ENCODE assay signal across 9 cellular contexts in the genomic region with DNA sequence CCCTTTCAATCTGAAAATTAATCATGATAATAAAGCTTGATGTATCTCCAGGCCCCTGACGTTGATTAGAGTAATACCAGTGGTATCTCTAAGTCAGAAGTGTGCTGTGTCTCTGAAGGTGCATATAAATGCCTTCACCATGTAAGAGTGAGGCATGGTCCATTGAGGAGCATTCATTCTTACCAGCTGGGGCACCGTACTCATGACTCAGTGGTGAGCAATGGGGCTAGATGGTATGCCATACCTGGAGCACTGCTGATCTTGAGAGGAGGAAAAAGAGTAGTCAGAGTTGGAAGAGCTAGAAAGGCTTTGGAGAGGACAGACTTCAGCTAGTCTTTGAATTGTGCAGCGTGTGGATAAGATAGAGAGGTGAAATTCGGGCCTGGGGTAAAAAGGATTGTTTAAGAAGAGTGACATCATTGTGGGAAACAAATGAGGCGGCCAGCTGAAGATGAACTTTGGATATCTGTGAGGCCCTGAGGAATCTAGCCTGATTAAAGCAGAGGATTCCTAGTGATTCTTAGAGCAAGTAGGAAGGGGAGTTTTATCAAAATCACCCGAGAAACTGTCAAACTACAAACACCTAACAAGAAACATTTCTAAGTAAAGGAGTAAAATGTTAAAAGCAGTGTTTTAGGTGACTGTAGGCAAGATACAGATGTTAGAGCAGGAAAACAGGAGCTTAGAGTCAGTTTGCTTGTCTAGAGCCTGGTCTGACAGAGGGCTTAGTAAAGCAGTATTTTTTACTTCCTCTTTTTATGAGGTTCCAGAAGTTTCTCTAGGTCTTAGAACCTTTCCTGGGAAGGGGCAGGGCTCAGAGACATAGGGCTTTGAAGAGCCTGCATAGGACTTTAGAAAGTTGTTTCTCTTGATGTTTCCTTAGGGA. TPM values are rescaled to one million over a fixed set of nuclear protein-coding genes. Genes with fewer than 3 reads are reported as not detected.
DNase-seq lines count a peak whose midpoint lies in the region; ATAC-seq and TF ChIP-seq lines count a peak whose summit lies in the region.
"Had no signal": no experiment of that assay in that cellular context is flagged by ENCODE, and none has a peak within 500 bp of the region (broad histone marks: within the 10 kb centered on the region; RNA-seq: fewer than 3 reads in every experiment).

No MANE protein-coding gene starts in this region.

- H3K56ac ChIP-seq in H9 (ENCODE audit: insufficient read length, low read depth, low read length), result no peak overlapping the region

- H3K9ac ChIP-seq in H9 (ENCODE audit: extremely low read depth, insufficient read length, low read length) (no peak overlapping the region), neuronal stem cell (ENCODE audit: low read depth, low read length, poor library complexity) (no peak overlapping the region)

- H3K9me3 Mint-ChIP-seq in CD14-positive monocyte, result peaks cover 0 to 2% (median 0%) of the 10 kb centered on the region in 7 donors
- H3K9me3 Mint-ChIP-seq in H9, result no peaks in the 10 kb centered on the region
- no peaks in the 10 kb centered on the region for H3K9me3 Mint-ChIP-seq in natural killer cell

- no peak overlapping the region for H2BK20ac ChIP-seq in H9 (ENCODE audit: low read depth, low read length, poor library complexity, severe bottlenecking)

- H3K4me1 Mint-ChIP-seq in CD14-positive monocyte (peaks cover 72% of the 10 kb centered on the region), H9 (peaks cover 38 to 39% of the 10 kb centered on the region in 2 experiments), T-helper 17 cell (peaks cover 55% of the 10 kb centered on the region), natural killer cell (peaks cover 60 to 82% of the 10 kb centered on the region in 2 donors)

- WGBS in H9 (ENCODE audit: extremely low coverage, insufficient read length, low lambda C conversion rate), result no CpG with 5 or more reads among the region's 6 CpGs
- no CpG with 5 or more reads among the region's 6 CpGs for WGBS in neuronal stem cell (ENCODE audit: extremely low coverage in 2 of 2, insufficient read length in 2 of 2, insufficient replicate concordance in 1 of 2), 2 donors

- H2AK5ac ChIP-seq in H9 (ENCODE audit: insufficient read length, low read length) (no peak overlapping the region), neuronal stem cell (ENCODE audit: low read depth, low read length) (no peak overlapping the region)

- H2BK120ac ChIP-seq in H9 (ENCODE audit: low read depth, low read length, poor library complexity, severe bottlenecking) (no peak overlapping the region), neuronal stem cell (ENCODE audit: low read depth, low read length) (no peak overlapping the region)

- ATAC-seq in T-helper 17 cell, result no peak
- ATAC-seq in left lobe of liver, result peak; percentile 76
- ATAC-seq in GM19035 (IDR thresholded peaks at IDR 0.05; ENCODE audit: unreplicated experiment), result no peak
- ATAC-seq in natural killer cell, result no peak

- H3K27ac ChIP-seq in H9 (ENCODE audit: insufficient read length, low read depth, low read length), result no peak overlapping the region
- H3K27ac ChIP-seq in neuronal stem cell (replicated peaks; ENCODE audit: low read length), result no peak overlapping the region

- no peak overlapping the region for H3K18ac ChIP-seq in H9 (ENCODE audit: insufficient read length, low read depth, low read length)
- no peak overlapping the region for H3K18ac ChIP-seq in neuronal stem cell (ENCODE audit: low read length)

- peak overlapping the region; percentile 3 to 90 (median 74) for H3K27ac Mint-ChIP-seq in CD14-positive monocyte
- peak overlapping the region; percentile 3 to 50 (median 16); a peak in 4 of 7 replicates for H3K27ac Mint-ChIP-seq in H9
- peak overlapping the region; percentile 70 for H3K27ac Mint-ChIP-seq in T-helper 17 cell
- peak overlapping the region in 1 of 2 donors; percentile 39 for H3K27ac Mint-ChIP-seq in natural killer cell

- H3K36me3 ChIP-seq in neuronal stem cell (replicated peaks in 1 of 2; ENCODE audit: control insufficient read depth in 2 of 2, insufficient read depth in 2 of 2, low read length in 2 of 2), result no peaks in the 10 kb centered on the region

- H3K27me3 ChIP-seq in H9 (ENCODE audit: insufficient read depth, low read length) (no peaks in the 10 kb centered on the region), neuronal stem cell (ENCODE audit: control insufficient read depth in 3 of 3, insufficient read depth in 3 of 3, low read depth in 1 of 3, low read length in 3 of 3) (no peaks in the 10 kb centered on the region)

- intact Hi-C loops in CD14-positive monocyte (cut with micrococcal nuclease), result no loop called here
- intact Hi-C loops in natural killer cell (cut with micrococcal nuclease), result no loop called here

- H3K23ac ChIP-seq in H9 (ENCODE audit: insufficient read length, low read depth, low read length) (no peak overlapping the region), neuronal stem cell (ENCODE audit: low read depth, low read length, poor library complexity) (no peak overlapping the region)

- H3K14ac ChIP-seq in H9 (ENCODE audit: insufficient read depth, low read length), result no peak overlapping the region
- no peak overlapping the region for H3K14ac ChIP-seq in neuronal stem cell (ENCODE audit: low read length)

- H4K5ac ChIP-seq in H9 (ENCODE audit: insufficient read length, low read depth, low read length), result no peak overlapping the region

- H3K27me3 Mint-ChIP-seq in CD14-positive monocyte (ENCODE audit: low read depth in 3 of 3), result no peaks in the 10 kb centered on the region
- no peaks in the 10 kb centered on the region for H3K27me3 Mint-ChIP-seq in H9 (ENCODE audit: low read depth)
- H3K27me3 Mint-ChIP-seq in T-helper 17 cell, result no peaks in the 10 kb centered on the region
- no peaks in the 10 kb centered on the region for H3K27me3 Mint-ChIP-seq in natural killer cell (ENCODE audit: low read depth in 2 of 2)

- H3K36me3 Mint-ChIP-seq in CD14-positive monocyte (no peaks in the 10 kb centered on the region), H9 (ENCODE audit: insufficient read depth in 1 of 3, low read depth in 3 of 3) (no peaks in the 10 kb centered on the region), T-helper 17 cell (ENCODE audit: low read depth) (no peaks in the 10 kb centered on the region), natural killer cell (no peaks in the 10 kb centered on the region)

- no peaks in the 10 kb centered on the region for H3K23me2 ChIP-seq in H9 (ENCODE audit: insufficient read length, low read depth, low read length, poor library complexity, severe bottlenecking)

- H2BK15ac ChIP-seq in H9 (ENCODE audit: low read depth, low read length) (no peak overlapping the region), neuronal stem cell (ENCODE audit: low read length) (no peak overlapping the region)

- H3K9me3 ChIP-seq in H9 (ENCODE audit: control insufficient read depth, low read depth, low read length) (no peaks in the 10 kb centered on the region), T-helper 17 cell (ENCODE audit: control insufficient read depth, low read length, poor library complexity, severe bottlenecking) (no peaks in the 10 kb centered on the region), neuronal stem cell (replicated peaks in 1 of 2; ENCODE audit: control insufficient read depth in 2 of 2, insufficient read depth in 1 of 2, low read depth in 1 of 2, low read length in 2 of 2) (no peaks in the 10 kb centered on the region)

- TF ChIP-seq CTCF in CD14-positive monocyte (IDR thresholded peaks at IDR 0.05) (no peak), H9 (conservative IDR thresholded peaks at IDR 0.05) (no peak), natural killer cell (IDR thresholded peaks at IDR 0.05) (no peak)

- DNase-seq in CD14-positive monocyte (ENCODE audit: low spot score) (no peak), H9 (no peak), T-helper 17 cell (no peak), left lobe of liver (ENCODE audit: low spot score) (no peak), neuronal stem cell (ENCODE audit: low spot score) (no peak), natural killer cell (no peak), NCI-H524 (lab: John Stamatoyannopoulos, UW) (no peak)
- DNase-seq: stimulated activated naive CD4-positive, alpha-beta T cell had no signal

- H2BK12ac ChIP-seq in H9 (ENCODE audit: insufficient read length, low read depth, low read length) (no peak overlapping the region), neuronal stem cell (ENCODE audit: low read length) (no peak overlapping the region)

- H3K79me2 ChIP-seq in H9 (ENCODE audit: insufficient read depth, low read length), result peaks cover 2% of the 10 kb centered on the region; the same call in 1 of the 2 replicates

- no peak overlapping the region for H4K8ac ChIP-seq in H9 (replicated peaks; ENCODE audit: insufficient read length, low read depth, low read length)
- no peak overlapping the region for H4K8ac ChIP-seq in neuronal stem cell (ENCODE audit: low read depth, low read length)

- H3K4me1 ChIP-seq in H9 (ENCODE audit: insufficient read depth, low read length) (peaks cover 7% of the 10 kb centered on the region; the same call in 1 of the 2 replicates), neuronal stem cell (ENCODE audit: control insufficient read depth in 2 of 2, insufficient read depth in 1 of 2, low read depth in 1 of 2, low read length in 2 of 2) (peaks cover 6 to 11% of the 10 kb centered on the region in 2 donors)

- peak overlapping the region in 1 of 2 donors; percentile 1 for H3K4me3 Mint-ChIP-seq in CD14-positive monocyte
- no peak overlapping the region for H3K4me3 Mint-ChIP-seq in H9
- H3K4me3 Mint-ChIP-seq in T-helper 17 cell, result no peak overlapping the region
- H3K4me3 Mint-ChIP-seq in natural killer cell, result no peak overlapping the region

- H4K91ac ChIP-seq in H9 (ENCODE audit: insufficient read length, low read depth, low read length) (no peak overlapping the region), neuronal stem cell (ENCODE audit: low read depth, low read length, poor library complexity) (no peak overlapping the region)

- H3K4me3 ChIP-seq in neuronal stem cell (ENCODE audit: low read length in 2 of 2), result no peak overlapping the region

- H3K4me2 ChIP-seq in H9 (ENCODE audit: insufficient read depth, insufficient read length, low read length) (no peak overlapping the region), neuronal stem cell (ENCODE audit: insufficient read depth, low read length, poor library complexity, severe bottlenecking) (no peak overlapping the region)

- H2AFZ ChIP-seq in H9 (ENCODE audit: low read length) (no peak overlapping the region), neuronal stem cell (ENCODE audit: low read length) (no peak overlapping the region)

- no peak overlapping the region for H3K4ac ChIP-seq in H9 (ENCODE audit: low read depth, low read length)
- no peak overlapping the region for H3K4ac ChIP-seq in neuronal stem cell (ENCODE audit: low read length)

- no peak overlapping the region for H3T11ph ChIP-seq in H9 (ENCODE audit: low read length)

- no peaks in the 10 kb centered on the region for H4K20me1 ChIP-seq in H9 (ENCODE audit: control insufficient read depth, insufficient read depth, insufficient read length)

- H2BK5ac ChIP-seq in H9 (ENCODE audit: insufficient read length, low read length) (no peak overlapping the region), neuronal stem cell (ENCODE audit: low read length) (no peak overlapping the region)

- peaks cover 3% of the 10 kb centered on the region for H3K79me1 ChIP-seq in H9 (ENCODE audit: insufficient read depth, low read depth, low read length, poor library complexity, severe bottlenecking)
- no peaks in the 10 kb centered on the region for H3K79me1 ChIP-seq in neuronal stem cell (ENCODE audit: low read depth, low read length)

RNA-seq across cellular contexts. Expression of a gene that starts 13.6 kb away (rescaled TPM):
- 10 to 100 TPM; 27.8 to 34.8 TPM for polyA plus RNA-seq in CD14-positive monocyte
- 24.7 and 30.2 TPM in 2 replicates for total RNA-seq in H9 (2021)
- 10 to 100 TPM; 48.1 to 58.1 TPM for total RNA-seq in T-helper 17 cell
- 21.2 TPM for total RNA-seq in left lobe of liver
- 9.9 TPM for polyA plus RNA-seq in neuronal stem cell (2013, experiment 1 of 2)
- polyA plus RNA-seq in neuronal stem cell (2013, experiment 2 of 2), result 10.7 TPM
- total RNA-seq in natural killer cell, result 10 to 100 TPM; 56.5 to 72.3 (median 69.4) TPM
